Comparison of ENCODE assay signal across 36 cellular contexts in the genomic region with DNA sequence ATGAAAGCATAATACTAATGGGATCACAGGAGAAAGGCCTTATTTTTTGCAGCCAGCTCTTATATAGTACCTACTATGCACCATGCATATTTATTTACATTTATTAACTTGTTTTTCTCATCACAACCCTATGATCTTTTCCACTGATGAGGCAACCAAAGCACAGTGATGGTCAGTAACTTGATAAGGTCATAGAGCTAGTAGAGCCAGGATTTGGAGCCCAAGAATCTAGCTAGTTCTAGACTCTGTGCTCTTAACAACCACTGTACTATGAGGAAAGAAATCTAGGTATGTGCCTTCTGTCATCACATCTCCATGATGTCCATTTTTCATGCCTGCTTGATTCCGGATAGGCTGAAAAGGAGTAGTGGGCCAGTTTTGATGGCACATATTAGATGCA.
"Had no signal": no experiment of that assay in that cellular context is flagged by ENCODE, and none has a peak within 500 bp of the region (broad histone marks: within the 10 kb centered on the region; RNA-seq: fewer than 3 reads in every experiment).

No MANE protein-coding gene starts in this region.

- H3K27me3 Mint-ChIP-seq: activated B cell treated with CpG ODN at 0.5 μM for 24 hours; activated naive CD8-positive, alpha-beta T cell treated with anti-CD3 and anti-CD28 coated beads for 36 hours had no signal

- H3K4me3 ChIP-seq: ascending aorta, cardiac muscle cell had no signal

- H3K27me3 ChIP-seq: ascending aorta, cardiac muscle cell had no signal

- ATAC-seq: activated CD8-positive, alpha-beta T cell treated with anti-CD3 and anti-CD28 coated beads for 36 hours; activated naive CD4-positive, alpha-beta T cell treated with anti-CD3 and anti-CD28 coated beads, Interleukin-2, amount 50 U/mL, for 72 hours; activated T-cell treated with anti-CD3 and anti-CD28 coated beads, Interleukin-2, amount 50 U/mL, for 4 hours; activated T-cell treated with anti-CD3 and anti-CD28 coated beads, Interleukin-2, amount 50 U/mL, for 72 hours; activated T-helper 17 cell treated with anti-CD3 and anti-CD28 coated beads, Interleukin-2, amount 50 U/mL, for 72 hours had no signal

- H3K4me1 Mint-ChIP-seq: activated B cell treated with CpG ODN at 0.5 μM for 24 hours; activated CD4-positive, alpha-beta T cell treated with anti-CD3 and anti-CD28 coated beads, Interleukin-2, amount 10 ng/mL, durations not matched to agents 24 days and 14 days; activated T-helper 17 cell treated with anti-CD3 and anti-CD28 coated beads, Interleukin-2, amount 50 U/mL, for 72 hours; brain; central memory CD8-positive, alpha-beta T cell had no signal

- H3K4me1 ChIP-seq: ascending aorta had no signal

- H3K27ac ChIP-seq: ascending aorta, cardiac muscle cell, VCaP had no signal

- H3K27ac Mint-ChIP-seq: activated B cell treated with CpG ODN at 0.5 μM for 24 hours; activated CD4-positive, alpha-beta memory T cell treated with anti-CD3 and anti-CD28 coated beads for 36 hours; activated CD4-positive, alpha-beta T cell treated with anti-CD3 and anti-CD28 coated beads, Interleukin-2, amount 10 ng/mL, durations not matched to agents 24 days and 14 days; activated CD8-positive, alpha-beta T cell treated with anti-CD3 and anti-CD28 coated beads for 36 hours; activated naive CD4-positive, alpha-beta T cell treated with anti-CD3 and anti-CD28 coated beads for 36 hours; activated naive CD4-positive, alpha-beta T cell treated with anti-CD3 and anti-CD28 coated beads, Interleukin-2, amount 50 U/mL, for 72 hours; activated naive CD8-positive, alpha-beta T cell treated with anti-CD3 and anti-CD28 coated beads for 36 hours; activated T-cell treated with anti-CD3 and anti-CD28 coated beads, Interleukin-2, amount 50 U/mL, for 72 hours; activated T-helper 1 cell treated with anti-CD3 and anti-CD28 coated beads, Interleukin-12 subunit alpha, Interleukin-12 subunit beta, Interleukin-2, Interleukin-4 antibody, amounts not matched to agents 30 ng/mL and 10 ng/mL and 1 ng/mL, durations not matched to agents 14 hours and 24 hours and 36 hours; activated T-helper 17 cell treated with anti-CD3 and anti-CD28 coated beads, Interleukin-2, amount 50 U/mL, for 72 hours; brain; T-helper 1 cell treated with Interleukin-12 subunit alpha and Interleukin-12 subunit beta and Interleukin-4 antibody, amounts not matched to agents 30 μg/mL and 1 μg/mL, for 36 hours; T-helper 2 cell treated with Interferon-gamma antibody and Interleukin-4, amounts not matched to agents 5 μg/mL and 100 μg/mL, for 36 hours had no signal

- DNase-seq: activated B cell treated with CpG ODN at 0.5 μM for 24 hours; activated CD4-positive, alpha-beta memory T cell treated with anti-CD3 and anti-CD28 coated beads for 36 hours; activated CD4-positive, alpha-beta T cell treated with anti-CD3 and anti-CD28 coated beads for 4 hours; activated CD4-positive, alpha-beta T cell treated with anti-CD3 and anti-CD28 coated beads, Interleukin-2, amount 10 ng/mL, durations not matched to agents 24 days and 14 days; activated CD4-positive, alpha-beta T cell treated with anti-CD3 and anti-CD28 coated beads, Interleukin-2, amount 50 U/mL, for 1 hour; activated CD4-positive, alpha-beta T cell treated with anti-CD3 and anti-CD28 coated beads, Interleukin-2, amount 50 U/mL, for 4 hours; activated CD4-positive, CD25-positive, alpha-beta regulatory T cell treated with anti-CD3 and anti-CD28 coated beads, Interleukin-2, amount 50 U/mL, for 72 hours; activated CD8-positive, alpha-beta memory T cell treated with anti-CD3 and anti-CD28 coated beads, Interleukin-2, amount 50 U/mL, for 4 hours; activated CD8-positive, alpha-beta T cell treated with anti-CD3 and anti-CD28 coated beads for 36 hours; activated effector memory CD4-positive, alpha-beta T cell treated with anti-CD3 and anti-CD28 coated beads, Interleukin-2, amount 50 U/mL, for 16 hours; activated gamma-delta T cell treated with Interleukin-2 at 50 U/mL for 16 hours; activated naive CD4-positive, alpha-beta T cell; activated naive CD4-positive, alpha-beta T cell treated with anti-CD3 and anti-CD28 coated beads for 36 hours; activated naive CD4-positive, alpha-beta T cell treated with anti-CD3 and anti-CD28 coated beads, Interleukin-2, amount 50 U/mL, for 16 hours; activated naive CD8-positive, alpha-beta T cell treated with anti-CD3 and anti-CD28 coated beads for 36 hours; activated T-cell treated with anti-CD3 and anti-CD28 coated beads for 4 hours; activated T-cell treated with anti-CD3 and anti-CD28 coated beads, Interleukin-2, amount 50 U/mL, for 1 hour; activated T-cell treated with anti-CD3 and anti-CD28 coated beads, Interleukin-2, amount 50 U/mL, for 4 hours; activated T-cell treated with anti-CD3 and anti-CD28 coated beads, Interleukin-2, amount 50 U/mL, for 72 hours; amygdala; anterior cingulate cortex; caudate nucleus; cerebellar nuclear complex; T-helper 1 cell; T-helper 2 cell; T-helper 9 cell had no signal

- H3K4me3 Mint-ChIP-seq: activated B cell treated with CpG ODN at 0.5 μM for 24 hours; activated CD4-positive, alpha-beta memory T cell treated with anti-CD3 and anti-CD28 coated beads for 36 hours; activated CD4-positive, alpha-beta T cell treated with anti-CD3 and anti-CD28 coated beads, Interleukin-2, amount 10 ng/mL, durations not matched to agents 24 days and 14 days; activated CD8-positive, alpha-beta T cell treated with anti-CD3 and anti-CD28 coated beads for 36 hours; activated naive CD4-positive, alpha-beta T cell treated with anti-CD3 and anti-CD28 coated beads for 36 hours; activated naive CD8-positive, alpha-beta T cell treated with anti-CD3 and anti-CD28 coated beads for 36 hours; activated T-cell treated with anti-CD3 and anti-CD28 coated beads, Interleukin-2, amount 50 U/mL, for 4 hours; activated T-cell treated with anti-CD3 and anti-CD28 coated beads, Interleukin-2, amount 50 U/mL, for 72 hours; activated T-helper 1 cell treated with anti-CD3 and anti-CD28 coated beads, Interleukin-12 subunit alpha, Interleukin-12 subunit beta, Interleukin-2, Interleukin-4 antibody, amounts not matched to agents 30 ng/mL and 10 ng/mL and 1 ng/mL, durations not matched to agents 14 hours and 24 hours and 36 hours; activated T-helper 17 cell treated with anti-CD3 and anti-CD28 coated beads, Interleukin-2, amount 50 U/mL, for 72 hours; brain; central memory CD8-positive, alpha-beta T cell; T-helper 1 cell treated with Interleukin-12 subunit alpha and Interleukin-12 subunit beta and Interleukin-4 antibody, amounts not matched to agents 30 μg/mL and 1 μg/mL, for 36 hours; T-helper 2 cell treated with Interferon-gamma antibody and Interleukin-4, amounts not matched to agents 5 μg/mL and 100 μg/mL, for 36 hours had no signal

- H3K36me3 Mint-ChIP-seq: brain had no signal

- H3K36me3 ChIP-seq: ascending aorta, cardiac muscle cell had no signal
